ENCODE assay signal across 11 cellular contexts in genomic region chr17:32264823-32265191, GRCh38. TPM values are rescaled to one million over a fixed set of nuclear protein-coding genes. Genes with fewer than 3 reads are reported as not detected.
DNase-seq lines count a peak whose midpoint lies in the region; ATAC-seq and TF ChIP-seq lines count a peak whose summit lies in the region.
"Had no signal": no experiment of that assay in that cellular context is flagged by ENCODE, and none has a peak within 500 bp of the region (broad histone marks: within the 10 kb centered on the region; RNA-seq: fewer than 3 reads in every experiment).

No MANE protein-coding gene starts in this region.

- peak overlapping the region; percentile 90 for H3K4me3 Mint-ChIP-seq in neural progenitor cell

- peaks cover 2% of the 10 kb centered on the region for H3K36me3 Mint-ChIP-seq in neural progenitor cell

- DNase-seq in GM23248: no peak
- DNase-seq in dorsolateral prefrontal cortex: no peak
- DNase-seq in neural progenitor cell (ENCODE audit: low spot score): peak; percentile 33
- DNase-seq in NCI-H1694 (lab: John Stamatoyannopoulos, UW): no peak
- no peak for DNase-seq in activated effector memory CD4-positive, alpha-beta T cell treated with Interleukin-2 at 50 U/mL for 16 hours
- DNase-seq: DMS79 had no signal

- intact Hi-C loops in dorsolateral prefrontal cortex (cut with DNase I): no loop called here

- no peak overlapping the region; a peak in 1 of 22 replicates for H3K9ac ChIP-seq in BLaER1 treated with 17β-estradiol and CSF1 and Interleukin-3, amounts not matched to agents 10 nM and 100 nM
- H3K9ac ChIP-seq in GM23248: no peak overlapping the region
- no peak overlapping the region for H3K9ac ChIP-seq in neural progenitor cell

- peaks cover 81 to 90% (median 85%) of the 10 kb centered on the region in 11 experiments for H3K27me3 ChIP-seq in BLaER1 treated with 17β-estradiol and CSF1 and Interleukin-3, amounts not matched to agents 10 nM and 100 nM
- peaks cover 32% of the 10 kb centered on the region for H3K27me3 ChIP-seq in GM23248 (replicated peaks; ENCODE audit: insufficient read depth)
- no peaks in the 10 kb centered on the region for H3K27me3 ChIP-seq in dorsolateral prefrontal cortex
- H3K27me3 ChIP-seq in neural progenitor cell: peaks cover 60% of the 10 kb centered on the region

- TF ChIP-seq CTCF in dorsolateral prefrontal cortex (IDR thresholded peaks at IDR 0.05 in 54 of 56, conservative IDR thresholded peaks at IDR 0.05 in 2 of 56; ENCODE audit: low read depth in 1 of 56, partially characterized antibody in 56 of 56) (no peak), neural progenitor cell (IDR thresholded peaks at IDR 0.05) (no peak)

- peaks cover 0 to 40% (median 22%) of the 10 kb centered on the region in 11 experiments; a peak in 16 of 22 replicates for H4K20me1 ChIP-seq in BLaER1 treated with 17β-estradiol and CSF1 and Interleukin-3, amounts not matched to agents 10 nM and 100 nM
- H4K20me1 ChIP-seq in GM23248 (ENCODE audit: insufficient read depth): no peaks in the 10 kb centered on the region
- peaks cover 14% of the 10 kb centered on the region for H4K20me1 ChIP-seq in neural progenitor cell (ENCODE audit: low read depth)

- H3K9me2 ChIP-seq in GM23248 (ENCODE audit: insufficient read depth): no peaks in the 10 kb centered on the region

- no peaks in the 10 kb centered on the region for H3K36me3 ChIP-seq in BLaER1 treated with 17β-estradiol and CSF1 and Interleukin-3, amounts not matched to agents 10 nM and 100 nM
- no peaks in the 10 kb centered on the region for H3K36me3 ChIP-seq in GM23248 (ENCODE audit: low read depth)
- no peaks in the 10 kb centered on the region for H3K36me3 ChIP-seq in neural progenitor cell
- H3K36me3 ChIP-seq: SJSA1 had no signal

- H3K9me3 Mint-ChIP-seq in neural progenitor cell: peaks cover 2% of the 10 kb centered on the region

- no peak overlapping the region for H3K27ac ChIP-seq in BLaER1 treated with 17β-estradiol and CSF1 and Interleukin-3, amounts not matched to agents 10 nM and 100 nM
- H3K27ac ChIP-seq in GM23248 (no peak overlapping the region), dorsolateral prefrontal cortex (peak overlapping the region in 58 of 59 donors; percentile 9 to 93 (median 77)), neural progenitor cell (no peak overlapping the region)
- H3K27ac ChIP-seq: SJSA1 had no signal

- WGBS in GM23248 (ENCODE audit: low coverage in 1 of 2, low lambda C conversion rate in 2 of 2, missing lambda C conversion rate in 2 of 2), 2 experiments: 16 to 27% methylated on average over 8 of the region's 8 CpGs

- peak overlapping the region in 9 of 11 experiments; percentile 23 to 100 (median 100); a peak in 14 of 22 replicates for H3K4me2 ChIP-seq in BLaER1 treated with 17β-estradiol and CSF1 and Interleukin-3, amounts not matched to agents 10 nM and 100 nM
- H3K4me2 ChIP-seq in GM23248 (ENCODE audit: unreplicated experiment) (no peak overlapping the region), neural progenitor cell (peak overlapping the region; percentile 69)

- peak overlapping the region in 3 of 10 experiments; percentile 66 to 80 (median 71); a peak in 3 of 20 replicates for H3K4me3 ChIP-seq in BLaER1 treated with 17β-estradiol and CSF1 and Interleukin-3, amounts not matched to agents 10 nM and 100 nM
- H3K4me3 ChIP-seq in GM23248 (no peak overlapping the region), dorsolateral prefrontal cortex (peak overlapping the region in 54 of 59 donors; percentile 6 to 90 (median 66)), neural progenitor cell (peak overlapping the region; percentile 47)

- H2AFZ ChIP-seq in GM23248: peak overlapping the region; percentile 56; the same call in 1 of the 2 replicates
- peak overlapping the region; percentile 26 for H2AFZ ChIP-seq in neural progenitor cell (replicated peaks)

- 0 out of 2 replicates have a peak, but pooled peaks cover 3% of the 10 kb centered on the region for H3F3A ChIP-seq in GM23248 (ENCODE audit: insufficient read depth)
- peaks cover 34% of the 10 kb centered on the region for H3F3A ChIP-seq in neural progenitor cell (ENCODE audit: low read depth)

- H3K27me3 Mint-ChIP-seq in neural progenitor cell (ENCODE audit: insufficient read depth, low read depth): peaks cover 50% of the 10 kb centered on the region

- in situ Hi-C loops in GM23248 (cut with MboI): no loop called here

- no peaks in the 10 kb centered on the region for H3K9me3 ChIP-seq in BLaER1 treated with 17β-estradiol and CSF1 and Interleukin-3, amounts not matched to agents 10 nM and 100 nM (replicated peaks in 1 of 11)
- H3K9me3 ChIP-seq in GM23248 (ENCODE audit: low read depth) (no peaks in the 10 kb centered on the region), neural progenitor cell (ENCODE audit: low read depth) (no peaks in the 10 kb centered on the region)

- ATAC-seq in SK-N-SH treated with all-trans-retinoic acid at 6 μM for 48 hours (no peak), GM18520 (IDR thresholded peaks at IDR 0.05; ENCODE audit: unreplicated experiment) (no peak)

- peak overlapping the region; percentile 21 for H3K27ac Mint-ChIP-seq in neural progenitor cell

- peaks cover 20 to 35% (median 27%) of the 10 kb centered on the region in 10 experiments for H3K4me1 ChIP-seq in BLaER1 treated with 17β-estradiol and CSF1 and Interleukin-3, amounts not matched to agents 10 nM and 100 nM
- H3K4me1 ChIP-seq in GM23248 (ENCODE audit: insufficient read depth) (no peaks in the 10 kb centered on the region), neural progenitor cell (peaks cover 36% of the 10 kb centered on the region)

- H3K79me2 ChIP-seq in GM23248 (ENCODE audit: insufficient read depth): no peaks in the 10 kb centered on the region
- no peaks in the 10 kb centered on the region for H3K79me2 ChIP-seq in neural progenitor cell (ENCODE audit: low read depth)

- peaks cover 55% of the 10 kb centered on the region for H3K4me1 Mint-ChIP-seq in neural progenitor cell

TF ChIP-seq in SK-N-SH treated with all-trans-retinoic acid at 6 μM for 48 hours, 23 proteins besides CTCF, POLR2A, EP300 and RAD21:
- TF ChIP-seq BACH2 (CRISPR knock-in tag; IDR thresholded peaks at IDR 0.05; ENCODE audit: borderline replicate concordance): no peak
- TF ChIP-seq ZNF70 (CRISPR knock-in tag; IDR thresholded peaks at IDR 0.05): no peak
- no peak for TF ChIP-seq PATZ1 (CRISPR knock-in tag; IDR thresholded peaks at IDR 0.05; ENCODE audit: borderline replicate concordance)
- no peak for TF ChIP-seq ZFP30 (CRISPR knock-in tag; IDR thresholded peaks at IDR 0.05)
- TF ChIP-seq SNAI2 (CRISPR knock-in tag; IDR thresholded peaks at IDR 0.05): no peak
- TF ChIP-seq ZNF8 (CRISPR knock-in tag; IDR thresholded peaks at IDR 0.05): no peak
- no peak for TF ChIP-seq TCF4 (CRISPR knock-in tag; IDR thresholded peaks at IDR 0.05; ENCODE audit: borderline replicate concordance)
- no peak for TF ChIP-seq PPARA (CRISPR knock-in tag; IDR thresholded peaks at IDR 0.05; ENCODE audit: borderline replicate concordance)
- TF ChIP-seq TSHZ2 (CRISPR knock-in tag; IDR thresholded peaks at IDR 0.05): no peak
- TF ChIP-seq ISL1 (CRISPR knock-in tag; IDR thresholded peaks at IDR 0.05): no peak
- TF ChIP-seq RARB (CRISPR knock-in tag; IDR thresholded peaks at IDR 0.05): no peak
- no peak for TF ChIP-seq ZNF565 (CRISPR knock-in tag; conservative IDR thresholded peaks at IDR 0.05; ENCODE audit: low read depth)
- no peak for TF ChIP-seq ARNTL (CRISPR knock-in tag; IDR thresholded peaks at IDR 0.05; ENCODE audit: borderline replicate concordance, low read depth)
- no peak for TF ChIP-seq CSDC2 (CRISPR knock-in tag; IDR thresholded peaks at IDR 0.05)

RNA-seq across cellular contexts. Expression of gene RHBDL3, which starts 0.8 kb away (rescaled TPM):
- 0.11 TPM in 1 of 2 replicates, not detected in the other for total RNA-seq in GM23248 (2014; rRNA removed; shearing (Covaris generic))
- polyA plus RNA-seq in GM23248 (2016; fragmentation: Nextera tagmentation; extraction: Ambion mirVana): 0.09 TPM in 1 of 2 replicates, not detected in the other
- total RNA-seq in dorsolateral prefrontal cortex (10 to 100 TPM; 23.1 to 78.5 (median 45.3) TPM), neural progenitor cell (ENCODE audit: low replicate concordance) (2.5 and 3.7 TPM in 2 replicates)
- total RNA-seq: lung microvascular endothelial cell had no signal

Comparison
In these comparisons a context has a peak if more than half of its experiments do, and no peak if none do; other contexts are left out.
1. H3K27ac ChIP-seq: peak in dorsolateral prefrontal cortex (58 of 59); none in BLaER1 treated with 17β-estradiol and CSF1 and Interleukin-3, amounts not matched to agents 10 nM and 100 nM (0 of 11), GM23248 (single experiment) and neural progenitor cell (single experiment).